In genomic region chr1:29230553-29231378, GRCh38 we compare ENCODE assay signal across 9 cellular contexts. TPM values are rescaled to one million over a fixed set of nuclear protein-coding genes. Genes with fewer than 3 reads are reported as not detected.
DNase-seq lines count a peak whose midpoint lies in the region; ATAC-seq, FAIRE-seq and TF ChIP-seq lines count a peak whose summit lies in the region.
"Had no signal": no experiment of that assay in that cellular context is flagged by ENCODE, and none has a peak within 500 bp of the region (broad histone marks: within the 10 kb centered on the region; RNA-seq: fewer than 3 reads in every experiment).

MECR (minus strand) TSS chr1:29230934; CDS start chr1:29230906, 28 bp downstream.

- peaks cover 7% of the 10 kb centered on the region in 2 donors for H3K4me1 ChIP-seq in kidney (ENCODE audit: control insufficient read depth in 1 of 2, insufficient read depth in 1 of 2, low read depth in 1 of 2, low read length in 2 of 2)

- intact Hi-C loops in kidney (cut with DNase I), result loop anchor here (10.0 kb wide), 1 partner anchor 1474 kb away; no protein-coding TSS in a partner anchor

- no peaks in the 10 kb centered on the region for H3K9me3 ChIP-seq in kidney (ENCODE audit: control insufficient read depth in 1 of 2, low read length in 2 of 2)

- no peak for FAIRE-seq in kidney (lab: Jason Lieb, UNC)
- FAIRE-seq: colon had no signal

- DNase-seq in AG09319 (ENCODE audit: extremely low read depth, low read depth) (peak; percentile 68), NCI-H345 (lab: John Stamatoyannopoulos, UW) (peak; percentile 91), cerebellar cortex (ENCODE audit: low spot score) (peak; percentile 87), kidney (peak; percentile 97)
- peak; percentile 98 for DNase-seq in activated CD4-positive, CD25-positive, alpha-beta regulatory T cell treated with anti-CD3 and anti-CD28 coated beads, Interleukin-2, amount 50 U/mL, for 72 hours
- peak; percentile 96 for DNase-seq in stimulated activated CD4-positive, alpha-beta T cell treated with anti-CD3 and anti-CD28 coated beads, Interleukin-15, amount 100 ng/mL, for 24 hours

- H3K9ac ChIP-seq in kidney (ENCODE audit: low read length in 2 of 2), result peak within 1 kb of the TSS; percentile 63 to 88

- peak within 1 kb of the TSS; percentile 92 to 97 for H3K4me3 ChIP-seq in kidney (ENCODE audit: low read length in 2 of 2)

- ATAC-seq in GM18907 (IDR thresholded peaks at IDR 0.05; ENCODE audit: unreplicated experiment), result peak; percentile 94
- ATAC-seq in HG03175 (IDR thresholded peaks at IDR 0.05; ENCODE audit: unreplicated experiment), result peak; percentile 89

- H3K36me3 ChIP-seq in kidney (ENCODE audit: control insufficient read depth in 1 of 2, insufficient read depth in 2 of 2, low read length in 2 of 2), result no peaks in the 10 kb centered on the region

- H3K27ac ChIP-seq in kidney (ENCODE audit: low read depth in 2 of 2, low read length in 2 of 2), result no peak within 1 kb of the TSS

- peak; percentile 23 for TF ChIP-seq CTCF in AG09319 (IDR thresholded peaks at IDR 0.05; ENCODE audit: low read depth, low read length)
- TF ChIP-seq CTCF in kidney (IDR thresholded peaks at IDR 0.05; ENCODE audit: borderline replicate concordance, extremely low read depth, insufficient read depth), result no peak

RNA-seq across cellular contexts. Expression of gene MECR, which starts in this region (rescaled TPM):
- 27.7 TPM for total RNA-seq in kidney
- 42.6 TPM for polyA plus RNA-seq in kidney (ENCODE audit: insufficient read depth, low read depth, low replicate concordance)
